18 cellular contexts compared by ENCODE assay signal in the genomic region with DNA sequence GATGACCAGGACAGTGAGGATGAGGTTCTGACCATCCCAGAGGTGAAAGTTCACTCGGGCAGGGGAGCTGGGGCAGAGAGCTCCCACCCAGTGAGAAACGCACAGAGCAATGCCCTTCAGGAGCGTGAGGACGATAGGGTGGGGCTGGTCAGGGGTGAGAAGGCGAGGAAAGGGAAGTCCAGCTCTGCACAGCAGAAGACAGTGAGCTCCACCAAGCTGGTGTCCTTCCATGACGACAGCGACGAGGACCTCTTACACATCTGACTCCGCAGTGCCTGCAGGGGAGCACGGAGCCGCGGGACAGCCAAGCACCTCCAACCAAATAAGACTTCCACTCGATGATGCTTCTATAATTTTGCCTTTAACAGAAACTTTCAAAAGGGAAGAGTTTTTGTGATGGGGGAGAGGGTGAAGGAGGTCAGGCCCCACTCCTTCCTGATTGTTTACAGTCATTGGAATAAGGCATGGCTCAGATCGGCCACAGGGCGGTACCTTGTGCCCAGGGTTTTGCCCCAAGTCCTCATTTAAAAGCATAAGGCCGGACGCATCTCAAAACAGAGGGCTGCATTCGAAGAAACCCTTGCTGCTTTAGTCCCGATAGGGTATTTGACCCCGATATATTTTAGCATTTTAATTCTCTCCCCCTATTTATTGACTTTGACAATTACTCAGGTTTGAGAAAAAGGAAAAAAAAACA. TPM values are rescaled to one million over a fixed set of nuclear protein-coding genes. Genes with fewer than 3 reads are reported as not detected.
DNase-seq lines count a peak whose midpoint lies in the region; ATAC-seq and TF ChIP-seq lines count a peak whose summit lies in the region.
"Had no signal": no experiment of that assay in that cellular context is flagged by ENCODE, and none has a peak within 500 bp of the region (broad histone marks: within the 10 kb centered on the region; RNA-seq: fewer than 3 reads in every experiment).

No MANE protein-coding gene starts in this region.

- no peak overlapping the region for H3K4me3 Mint-ChIP-seq in stimulated activated naive CD8-positive, alpha-beta T cell treated with anti-CD3 and anti-CD28 coated beads, Interleukin-15, Interleukin-2, amounts not matched to agents 100 ng/mL and 50 ng/mL, for 24 hours
- H3K4me3 Mint-ChIP-seq in nephron progenitor cell: no peak overlapping the region
- H3K4me3 Mint-ChIP-seq in activated T-helper 2 cell treated with anti-CD3 and anti-CD28 coated beads, Interferon-gamma antibody, Interleukin-2, Interleukin-4, amounts not matched to agents 10 μg/mL and 5 μg/mL and 100 μg/mL, durations not matched to agents 14 hours and 24 hours and 36 hours (ENCODE audit: low read depth): no peak overlapping the region
- H3K4me3 Mint-ChIP-seq: B cell; CD4-positive, alpha-beta memory T cell had no signal

- peak overlapping the region; percentile 60 for H3K27ac Mint-ChIP-seq in stimulated activated naive CD8-positive, alpha-beta T cell treated with anti-CD3 and anti-CD28 coated beads, Interleukin-15, Interleukin-2, amounts not matched to agents 100 ng/mL and 50 ng/mL, for 24 hours
- H3K27ac Mint-ChIP-seq in nephron progenitor cell: peak overlapping the region; percentile 83
- H3K27ac Mint-ChIP-seq in activated T-helper 2 cell treated with anti-CD3 and anti-CD28 coated beads, Interferon-gamma antibody, Interleukin-2, Interleukin-4, amounts not matched to agents 10 μg/mL and 5 μg/mL and 100 μg/mL, durations not matched to agents 14 hours and 24 hours and 36 hours: no peak overlapping the region
- H3K27ac Mint-ChIP-seq: B cell had no signal

- peaks cover 15% of the 10 kb centered on the region for H3K4me1 Mint-ChIP-seq in stimulated activated naive CD8-positive, alpha-beta T cell treated with anti-CD3 and anti-CD28 coated beads, Interleukin-15, Interleukin-2, amounts not matched to agents 100 ng/mL and 50 ng/mL, for 24 hours (ENCODE audit: low read depth)
- peaks cover 8% of the 10 kb centered on the region for H3K4me1 Mint-ChIP-seq in nephron progenitor cell
- H3K4me1 Mint-ChIP-seq in activated T-helper 2 cell treated with anti-CD3 and anti-CD28 coated beads, Interferon-gamma antibody, Interleukin-2, Interleukin-4, amounts not matched to agents 10 μg/mL and 5 μg/mL and 100 μg/mL, durations not matched to agents 14 hours and 24 hours and 36 hours (ENCODE audit: low read depth): peaks cover 10% of the 10 kb centered on the region
- H3K4me1 Mint-ChIP-seq: B cell had no signal

- H3K27ac ChIP-seq in ascending aorta: peak overlapping the region; percentile 78 to 82
- H3K27ac ChIP-seq: RWPE1, SJCRH30 had no signal

- peaks cover 81% of the 10 kb centered on the region for H3K36me3 Mint-ChIP-seq in stimulated activated naive CD8-positive, alpha-beta T cell treated with anti-CD3 and anti-CD28 coated beads, Interleukin-15, Interleukin-2, amounts not matched to agents 100 ng/mL and 50 ng/mL, for 24 hours (ENCODE audit: low read depth)
- peaks cover 56% of the 10 kb centered on the region for H3K36me3 Mint-ChIP-seq in nephron progenitor cell (ENCODE audit: low read depth)
- peaks cover 57% of the 10 kb centered on the region for H3K36me3 Mint-ChIP-seq in activated T-helper 2 cell treated with anti-CD3 and anti-CD28 coated beads, Interferon-gamma antibody, Interleukin-2, Interleukin-4, amounts not matched to agents 10 μg/mL and 5 μg/mL and 100 μg/mL, durations not matched to agents 14 hours and 24 hours and 36 hours (ENCODE audit: low read depth)

- ATAC-seq in stimulated activated naive CD8-positive, alpha-beta T cell treated with anti-CD3 and anti-CD28 coated beads, Interleukin-15, Interleukin-2, amounts not matched to agents 100 U/mL and 50 U/mL, for 24 hours: no peak
- ATAC-seq: HCT116, K562 had no signal

- H3K36me3 ChIP-seq in ascending aorta: peaks cover 15 to 31% of the 10 kb centered on the region in 2 donors
- H3K36me3 ChIP-seq in BE2C: peaks cover 7% of the 10 kb centered on the region

- no peaks in the 10 kb centered on the region for H3K27me3 Mint-ChIP-seq in stimulated activated naive CD8-positive, alpha-beta T cell treated with anti-CD3 and anti-CD28 coated beads, Interleukin-15, Interleukin-2, amounts not matched to agents 100 ng/mL and 50 ng/mL, for 24 hours
- no peaks in the 10 kb centered on the region for H3K27me3 Mint-ChIP-seq in nephron progenitor cell (ENCODE audit: low read depth, poor library complexity)
- no peaks in the 10 kb centered on the region for H3K27me3 Mint-ChIP-seq in activated T-helper 2 cell treated with anti-CD3 and anti-CD28 coated beads, Interferon-gamma antibody, Interleukin-2, Interleukin-4, amounts not matched to agents 10 μg/mL and 5 μg/mL and 100 μg/mL, durations not matched to agents 14 hours and 24 hours and 36 hours (ENCODE audit: low read depth)
- H3K27me3 Mint-ChIP-seq: B cell; CD4-positive, alpha-beta memory T cell had no signal

- H3K9me3 Mint-ChIP-seq in stimulated activated naive CD8-positive, alpha-beta T cell treated with anti-CD3 and anti-CD28 coated beads, Interleukin-15, Interleukin-2, amounts not matched to agents 100 ng/mL and 50 ng/mL, for 24 hours: no peaks in the 10 kb centered on the region
- no peaks in the 10 kb centered on the region for H3K9me3 Mint-ChIP-seq in nephron progenitor cell
- no peaks in the 10 kb centered on the region for H3K9me3 Mint-ChIP-seq in activated T-helper 2 cell treated with anti-CD3 and anti-CD28 coated beads, Interferon-gamma antibody, Interleukin-2, Interleukin-4, amounts not matched to agents 10 μg/mL and 5 μg/mL and 100 μg/mL, durations not matched to agents 14 hours and 24 hours and 36 hours

- no peaks in the 10 kb centered on the region for H3K27me3 ChIP-seq in ascending aorta
- H3K27me3 ChIP-seq in BE2C: no peaks in the 10 kb centered on the region
- H3K27me3 ChIP-seq: SJCRH30 had no signal

- H3K4me1 ChIP-seq in ascending aorta (peaks cover 8 to 15% of the 10 kb centered on the region in 2 donors), BE2C (no peaks in the 10 kb centered on the region)
- H3K4me1 ChIP-seq: SJCRH30 had no signal

- H3K4me3 ChIP-seq in ascending aorta: no peak overlapping the region
- no peak overlapping the region for H3K4me3 ChIP-seq in BE2C (ENCODE audit: low read depth, low read length)
- H3K4me3 ChIP-seq: K562, SJCRH30 had no signal

- no peak for DNase-seq in stimulated activated naive CD8-positive, alpha-beta T cell treated with anti-CD3 and anti-CD28 coated beads, Interleukin-15, Interleukin-2, amounts not matched to agents 100 U/mL and 50 U/mL, for 24 hours
- DNase-seq in ascending aorta (ENCODE audit: low spot score in 2 of 2): no peak
- DNase-seq in nephron progenitor cell: no peak
- no peak for DNase-seq in A172 (ENCODE audit: low spot score)
- DNase-seq in activated T-helper 2 cell treated with anti-CD3 and anti-CD28 coated beads, Interferon-gamma antibody, Interleukin-2, Interleukin-4, amounts not matched to agents 10 μg/mL and 5 μg/mL and 100 μg/mL, durations not matched to agents 14 hours and 24 hours and 36 hours (ENCODE audit: low spot score): no peak
- DNase-seq in activated CD4-positive, alpha-beta T cell treated with anti-CD3 and anti-CD28 coated beads for 4 hours: no peak
- DNase-seq in BE2C: no peak
- DNase-seq: CD4-positive, alpha-beta memory T cell; NCI-H187; NCI-H446; NCI-H69; SJCRH30 had no signal

- no peak for TF ChIP-seq CTCF in ascending aorta (IDR thresholded peaks at IDR 0.05)
- TF ChIP-seq CTCF in nephron progenitor cell (IDR thresholded peaks at IDR 0.05): no peak
- no peak for TF ChIP-seq CTCF in BE2C (IDR thresholded peaks at IDR 0.05; ENCODE audit: low read depth, low read length)

- intact Hi-C loops in ascending aorta (cut with DNase I): loop anchor here (5.0 kb wide), 1 partner anchor 37 kb away; no protein-coding TSS in a partner anchor
- intact Hi-C loops in activated T-helper 2 cell treated with anti-CD3 and anti-CD28 coated beads, Interferon-gamma antibody, Interleukin-2, Interleukin-4, amounts not matched to agents 10 μg/mL and 5 μg/mL and 100 μg/mL, durations not matched to agents 14 hours and 24 hours and 36 hours (cut with micrococcal nuclease): loop anchor here (5.0 kb wide), 1 partner anchor 243 kb away; no protein-coding TSS in a partner anchor

- no peaks in the 10 kb centered on the region for H3K9me3 ChIP-seq in ascending aorta
- no peaks in the 10 kb centered on the region for H3K9me3 ChIP-seq in BE2C
- H3K9me3 ChIP-seq: SJCRH30 had no signal

RNA-seq across cellular contexts. Expression of gene SLC22A1, which starts 16.6 kb away (rescaled TPM):
- total RNA-seq in ascending aorta: not detected
- total RNA-seq in A172 (2014; rRNA removed; shearing (Covaris generic)): 0.07 and 0.17 TPM in 2 replicates
- 1.2 and 1.4 TPM in 2 replicates for total RNA-seq in activated T-helper 2 cell treated with anti-CD3 and anti-CD28 coated beads, Interferon-gamma antibody, Interleukin-2, Interleukin-4, amounts not matched to agents 10 μg/mL and 5 μg/mL and 100 μg/mL, durations not matched to agents 14 hours and 24 hours and 36 hours
- not detected for polyA plus RNA-seq in BE2C (2012; ENCODE audit: insufficient read depth, insufficient read length, low read depth)
- total RNA-seq: G401 had no signal
